Comparison of ENCODE assay signal across 9 cellular contexts in the genomic region with DNA sequence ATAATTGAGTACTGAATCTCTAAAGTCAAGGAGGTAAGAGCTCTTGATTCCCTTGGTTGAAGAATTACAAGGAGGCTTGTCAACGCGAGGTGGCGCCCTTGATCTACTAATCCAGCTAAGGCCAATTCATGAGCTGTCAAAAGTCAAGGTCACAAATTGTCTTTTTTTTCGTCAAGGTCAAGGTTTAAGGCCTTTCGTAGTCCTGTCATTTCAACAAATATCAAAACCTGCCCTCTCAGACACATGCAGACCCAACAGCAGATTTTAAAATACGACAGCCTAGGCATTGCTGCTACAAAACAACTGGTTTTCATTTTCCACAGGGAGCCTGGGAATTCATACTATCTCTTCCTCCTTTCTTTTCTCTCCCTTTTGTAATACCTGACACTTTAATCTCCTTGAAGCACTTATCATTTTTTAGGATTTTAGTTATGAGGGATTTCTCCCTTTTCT. TPM values are rescaled to one million over a fixed set of nuclear protein-coding genes. Genes with fewer than 3 reads are reported as not detected.
A peak's percentile ranks its signal among the peaks of the same experiment; 100 is the strongest.
DNase-seq lines count a peak whose midpoint lies in the region; ATAC-seq and TF ChIP-seq lines count a peak whose summit lies in the region.
"Had no signal": no experiment of that assay in that cellular context is flagged by ENCODE, and none has a peak within 500 bp of the region (broad histone marks: within the 10 kb centered on the region; RNA-seq: fewer than 3 reads in every experiment).

No MANE protein-coding gene starts in this region.

- CTCF ChIA-PET in activated naive CD4-positive, alpha-beta T cell treated with anti-CD3 and anti-CD28 coated beads, Interleukin-2, amount 10 ng/mL, durations not matched to agents 7 days and 5 days (lab: Charles Lee) = interaction anchor here (0.5 to 2.3 kb wide), 32 partner anchors 9 to 900 kb away, joined by 3 to 24 read pairs (median 5); a partner anchor contains a TSS

- H3K27me3 ChIP-seq in Loucy (ENCODE audit: insufficient read depth, low read length, poor library complexity, severe bottlenecking) (peaks cover 16% of the 10 kb centered on the region), prostate gland (replicated peaks; ENCODE audit: insufficient read depth) (no peaks in the 10 kb centered on the region), uterus (peaks cover 24 to 45% of the 10 kb centered on the region in 2 donors)

- peaks cover 20% of the 10 kb centered on the region for H3K4me1 Mint-ChIP-seq in activated naive CD4-positive, alpha-beta T cell treated with anti-CD3 and anti-CD28 coated beads, Interleukin-2, amount 10 ng/mL, durations not matched to agents 7 days and 5 days

- TF ChIP-seq POLR2A in prostate gland (IDR thresholded peaks at IDR 0.05) (no peak), uterus (IDR thresholded peaks at IDR 0.05) (no peak)

- H3K27ac Mint-ChIP-seq in activated naive CD4-positive, alpha-beta T cell treated with anti-CD3 and anti-CD28 coated beads, Interleukin-2, amount 10 ng/mL, durations not matched to agents 7 days and 5 days = no peak overlapping the region

- no peak for ATAC-seq in HG03139 (IDR thresholded peaks at IDR 0.05; ENCODE audit: unreplicated experiment)

- peaks cover 2% of the 10 kb centered on the region for H3K36me3 Mint-ChIP-seq in activated naive CD4-positive, alpha-beta T cell treated with anti-CD3 and anti-CD28 coated beads, Interleukin-2, amount 10 ng/mL, durations not matched to agents 7 days and 5 days

- H4K20me1 ChIP-seq in Loucy (ENCODE audit: insufficient read depth, low read length, poor library complexity, severe bottlenecking) = peaks cover 60% of the 10 kb centered on the region

- H3K9me3 ChIP-seq in Loucy (ENCODE audit: insufficient read depth, low read depth, low read length) (no peaks in the 10 kb centered on the region), prostate gland (no peaks in the 10 kb centered on the region), uterus (no peaks in the 10 kb centered on the region)

- peaks cover 11% of the 10 kb centered on the region for H3K36me3 ChIP-seq in Loucy (ENCODE audit: insufficient read depth, low read length)
- no peaks in the 10 kb centered on the region for H3K36me3 ChIP-seq in prostate gland
- H3K36me3 ChIP-seq in uterus = no peaks in the 10 kb centered on the region

- no peaks in the 10 kb centered on the region for H3K9me3 Mint-ChIP-seq in activated naive CD4-positive, alpha-beta T cell treated with anti-CD3 and anti-CD28 coated beads, Interleukin-2, amount 10 ng/mL, durations not matched to agents 7 days and 5 days

- H3F3A ChIP-seq in Loucy (ENCODE audit: low read depth) = 0 out of 2 replicates have a peak, but pooled peaks cover 4% of the 10 kb centered on the region

- H3K27me3 Mint-ChIP-seq in activated naive CD4-positive, alpha-beta T cell treated with anti-CD3 and anti-CD28 coated beads, Interleukin-2, amount 10 ng/mL, durations not matched to agents 7 days and 5 days = peaks cover 88% of the 10 kb centered on the region

- intact Hi-C loops in prostate gland (cut with DNase I) (loop anchor here (5.0 kb wide), 3 partner anchors 546 to 901 kb away; a partner anchor contains a TSS), uterus (cut with DNase I; ENCODE audit: low total_unique reads) (no loop called here)

- DNase-seq in DMS114 treated with DMSO at 0.1 percent for 48 hours (lab: John Stamatoyannopoulos, UW; ENCODE audit: unreplicated experiment) = peak; percentile 74
- peak; percentile 77 for DNase-seq in SK-N-DZ (ENCODE audit: low spot score)
- peak; percentile 88 for DNase-seq in activated naive CD4-positive, alpha-beta T cell treated with anti-CD3 and anti-CD28 coated beads, Interleukin-2, amount 10 ng/mL, durations not matched to agents 7 days and 5 days
- DNase-seq in glomerular visceral epithelial cell (ENCODE audit: extremely low spot score) = peak; percentile 60
- DNase-seq in prostate gland (ENCODE audit: low spot score) = peak; percentile 95
- peak; percentile 82 to 90 for DNase-seq in uterus

- H3K4me1 ChIP-seq in Loucy (ENCODE audit: insufficient read depth, low read length, poor library complexity, severe bottlenecking) = peaks cover 34% of the 10 kb centered on the region
- no peaks in the 10 kb centered on the region for H3K4me1 ChIP-seq in prostate gland (replicated peaks)
- peaks cover 0 to 15% of the 10 kb centered on the region in 2 donors for H3K4me1 ChIP-seq in uterus

- H3K4me3 ChIP-seq in Loucy (ENCODE audit: low read length, poor library complexity, severe bottlenecking) = peak overlapping the region; percentile 91
- peak overlapping the region; percentile 76 to 81 for H3K4me3 ChIP-seq in prostate gland
- H3K4me3 ChIP-seq in uterus = no peak overlapping the region

- peaks cover 95% of the 10 kb centered on the region for H3K79me2 ChIP-seq in Loucy (ENCODE audit: insufficient read depth, low read length)

- 2% methylated on average over 6 of the region's 6 CpGs for WGBS in prostate gland

- peak overlapping the region; percentile 98 for H3K4me2 ChIP-seq in Loucy (ENCODE audit: low read depth, low read length, poor library complexity, severe bottlenecking)

- H3K27ac ChIP-seq in prostate gland = peak overlapping the region; percentile 96 to 97
- no peak overlapping the region for H3K27ac ChIP-seq in uterus

- no peak overlapping the region for H2AFZ ChIP-seq in Loucy (ENCODE audit: low read length)

- TF ChIP-seq CTCF in Loucy (conservative IDR thresholded peaks at IDR 0.05; ENCODE audit: low read length) (peak; percentile 88), prostate gland (IDR thresholded peaks at IDR 0.05) (peak; percentile 80 to 87 (median 84)), uterus (IDR thresholded peaks at IDR 0.05) (peak; percentile 61 to 86 (median 78))

- no peak overlapping the region for H3K4me3 Mint-ChIP-seq in activated naive CD4-positive, alpha-beta T cell treated with anti-CD3 and anti-CD28 coated beads, Interleukin-2, amount 10 ng/mL, durations not matched to agents 7 days and 5 days

- no peaks in the 10 kb centered on the region for H3K9me2 ChIP-seq in Loucy (replicated peaks; ENCODE audit: low read depth, low read length)

- peak overlapping the region; percentile 99 for H3K9ac ChIP-seq in Loucy (ENCODE audit: low read depth, low read length, poor library complexity, severe bottlenecking)

RNA-seq across cellular contexts. Expression of a gene that starts 3.6 kb away (rescaled TPM):
- not detected in 2 replicates for polyA plus RNA-seq in SK-N-DZ (2014; cell fraction: cytosol; rRNA removed)
- not detected in 2 replicates for polyA plus RNA-seq in SK-N-DZ (2014; cell fraction: nucleus; rRNA removed)
- 10 to 100 TPM; 19.1 to 50.4 TPM for total RNA-seq in prostate gland
- total RNA-seq in uterus = 10 to 100 TPM in 1 of 4 donors, 1 to 10 TPM in 1, under 1 TPM in 2; 0.40 to 27.5 (median 1.1) TPM
- total RNA-seq: T-helper 1 cell treated with Interleukin-12 subunit alpha and Interleukin-12 subunit beta and Interleukin-4 antibody, amounts not matched to agents 30 ng/mL and 1 ng/mL, for 36 hours had no signal

RNA-seq across cellular contexts. Expression of a gene that starts 11.3 kb away (rescaled TPM):
- not detected in 2 replicates for polyA plus RNA-seq in SK-N-DZ (2014; cell fraction: cytosol; rRNA removed)
- polyA plus RNA-seq in SK-N-DZ (2014; cell fraction: nucleus; rRNA removed) = not detected in 2 replicates
- total RNA-seq in prostate gland = 1 to 10 TPM; 8.5 to 9.8 TPM
- 10 to 100 TPM; 32.4 to 82.0 (median 57.8) TPM for total RNA-seq in uterus
- total RNA-seq: T-helper 1 cell treated with Interleukin-12 subunit alpha and Interleukin-12 subunit beta and Interleukin-4 antibody, amounts not matched to agents 30 ng/mL and 1 ng/mL, for 36 hours had no signal

RNA-seq across cellular contexts. Expression of a gene that starts 22.2 kb away (rescaled TPM):
- polyA plus RNA-seq in SK-N-DZ (2014; cell fraction: cytosol; rRNA removed) = not detected in 2 replicates
- polyA plus RNA-seq in SK-N-DZ (2014; cell fraction: nucleus; rRNA removed) = not detected in 2 replicates
- 10 to 100 TPM; 25.8 to 65.6 TPM for total RNA-seq in prostate gland
- total RNA-seq in uterus = 100 to 1,000 TPM in 1 of 4 donors, 10 to 100 TPM in 3; 50.0 to 114 (median 69.0) TPM
- total RNA-seq: T-helper 1 cell treated with Interleukin-12 subunit alpha and Interleukin-12 subunit beta and Interleukin-4 antibody, amounts not matched to agents 30 ng/mL and 1 ng/mL, for 36 hours had no signal

RNA-seq across cellular contexts. Expression of a gene that starts 31.0 kb away (rescaled TPM):
- 0.16 TPM in 1 of 2 replicates, not detected in the other for polyA plus RNA-seq in SK-N-DZ (2014; cell fraction: cytosol; rRNA removed)
- not detected in 2 replicates for polyA plus RNA-seq in SK-N-DZ (2014; cell fraction: nucleus; rRNA removed)
- total RNA-seq in prostate gland = 10 to 100 TPM; 14.7 to 57.0 TPM
- 10 to 100 TPM in 3 of 4 donors, 1 to 10 TPM in 1; 2.3 to 26.4 (median 22.4) TPM for total RNA-seq in uterus
- total RNA-seq: T-helper 1 cell treated with Interleukin-12 subunit alpha and Interleukin-12 subunit beta and Interleukin-4 antibody, amounts not matched to agents 30 ng/mL and 1 ng/mL, for 36 hours had no signal

RNA-seq across cellular contexts. Expression of a gene that starts 39.8 kb away (rescaled TPM):
- not detected in 2 replicates for polyA plus RNA-seq in SK-N-DZ (2014; cell fraction: cytosol; rRNA removed)
- not detected in 2 replicates for polyA plus RNA-seq in SK-N-DZ (2014; cell fraction: nucleus; rRNA removed)
- total RNA-seq in prostate gland = 1 to 10 TPM; 2.2 to 4.6 TPM
- 1 to 10 TPM in 3 of 4 donors, under 1 TPM in 1; 0.26 to 9.1 (median 5.2) TPM for total RNA-seq in uterus
- total RNA-seq: T-helper 1 cell treated with Interleukin-12 subunit alpha and Interleukin-12 subunit beta and Interleukin-4 antibody, amounts not matched to agents 30 ng/mL and 1 ng/mL, for 36 hours had no signal

Comparison
In these comparisons a context has a peak if more than half of its experiments do, and no peak if none do; other contexts are left out.
1. H3K4me3 ChIP-seq: peak in Loucy (single experiment) and prostate gland (2 of 2); none in uterus (0 of 2).
2. H3K27ac ChIP-seq: peak in prostate gland (2 of 2); none in uterus (0 of 2).
3. Peak in every context shown above with its lines, with median percentiles within 50 percentile points of each other: DNase-seq and CTCF ChIP-seq.